In genomic region chr3:150495563-150496168, GRCh38 we compare ENCODE assay signal across 9 cellular contexts. TPM values are rescaled to one million over a fixed set of nuclear protein-coding genes. Genes with fewer than 3 reads are reported as not detected.
DNase-seq lines count a peak whose midpoint lies in the region; ATAC-seq, FAIRE-seq and TF ChIP-seq lines count a peak whose summit lies in the region.
"Had no signal": no experiment of that assay in that cellular context is flagged by ENCODE, and none has a peak within 500 bp of the region (broad histone marks: within the 10 kb centered on the region; RNA-seq: fewer than 3 reads in every experiment).

No MANE protein-coding gene starts in this region.

- no TSS peak for BruUV-seq in K562 (replicated peaks; lab: Mats Ljungman, UMichigan)

- no peak for TF ChIP-seq POLR2A in K562 (conservative IDR thresholded peaks at IDR 0.05)

- WGBS in GM23248 (ENCODE audit: low coverage in 1 of 2, low lambda C conversion rate in 2 of 2, missing lambda C conversion rate in 2 of 2), 2 experiments, result 0 to 8% methylated on average over 2 of the region's 2 CpGs
- WGBS in K562 (ENCODE audit: insufficient coverage, low coverage, missing lambda C conversion rate), result 6% methylated on average over 2 of the region's 2 CpGs

- CTCF ChIA-PET in K562 (lab: Yijun Ruan, JAX; ENCODE audit: low intra/inter-chr PET ratio), result interaction anchor here (0.5 to 2.3 kb wide), 9 partner anchors 82 to 529 kb away, joined by 3 to 26 read pairs (median 5); no protein-coding TSS in a partner anchor

- peak overlapping the region; percentile 58; the same call in 1 of the 2 replicates for H2AFZ ChIP-seq in GM23248
- H2AFZ ChIP-seq in K562 (ENCODE audit: low read depth, low read length), result peak overlapping the region; percentile 92

- intact Hi-C loops in K562 (cut with micrococcal nuclease) (loop anchor here (1.0 to 10.0 kb wide), 8 partner anchors 45 to 561 kb away; no protein-coding TSS in a partner anchor), tibial artery (cut with DNase I; ENCODE audit: low total_unique reads) (loop anchor here (2.0 to 5.0 kb wide), 3 partner anchors 85 to 268 kb away; no protein-coding TSS in a partner anchor)

- peak; percentile 65 for DNase-seq in GM23248
- DNase-seq in NCI-H460 (ENCODE audit: extremely low read depth, low read depth), result peak; percentile 37
- DNase-seq in K562 (ENCODE audit: extremely low read depth in 1 of 4, low spot score in 3 of 4), result peak; percentile 44 to 72 (median 50)
- no peak for DNase-seq in tibial artery
- DNase-seq in T1000 (lab: John Stamatoyannopoulos, UW), result no peak
- DNase-seq in effector memory CD4-positive, alpha-beta T cell, result no peak
- DNase-seq: left cardiac atrium had no signal

- H3F3A ChIP-seq in GM23248 (ENCODE audit: insufficient read depth), result peaks cover 4% of the 10 kb centered on the region; the same call in 1 of the 2 replicates

- in situ Hi-C loops in GM23248 (cut with MboI), result loop anchor here (5.0 kb wide), 1 partner anchor 268 kb away; no protein-coding TSS in a partner anchor
- in situ Hi-C loops in K562 (cut with MboI), result no loop called here

- TF ChIP-seq CTCF in C4-2B (conservative IDR thresholded peaks at IDR 0.05) (peak; percentile 90), K562 (IDR thresholded peaks at IDR 0.05 in 2 of 3, conservative IDR thresholded peaks at IDR 0.05 in 1 of 3; ENCODE audit: insufficient read depth in 2 of 3, low read depth in 1 of 3, low read length in 3 of 3) (peak; percentile 45 to 82 (median 64); a peak in 5 of 6 replicates), tibial artery (IDR thresholded peaks at IDR 0.05) (peak; percentile 75 to 80)

- FAIRE-seq in K562 (lab: Jason Lieb, UNC) (no peak), islet of Langerhans (lab: Jason Lieb, UNC) (peak; percentile 98)

- ATAC-seq in K562, result peak; percentile 81

- H4K20me1 ChIP-seq in GM23248 (ENCODE audit: insufficient read depth) (no peaks in the 10 kb centered on the region), K562 (replicated peaks; ENCODE audit: control insufficient read depth, insufficient read depth, low read length) (no peaks in the 10 kb centered on the region)

- H3K4me2 ChIP-seq in GM23248 (ENCODE audit: unreplicated experiment), result no peak overlapping the region
- no peak overlapping the region for H3K4me2 ChIP-seq in K562 (ENCODE audit: insufficient read depth, low read length)

- no peak overlapping the region for H3K4me3 ChIP-seq in GM23248
- no peak overlapping the region for H3K4me3 ChIP-seq in K562
- no peak overlapping the region for H3K4me3 ChIP-seq in tibial artery
- no peak overlapping the region for H3K4me3 ChIP-seq in effector memory CD4-positive, alpha-beta T cell (ENCODE audit: insufficient read depth, low read depth, low read length, poor library complexity, severe bottlenecking)

- H3K27ac ChIP-seq in C4-2B (no peak overlapping the region), GM23248 (no peak overlapping the region), K562 (ENCODE audit: extremely low read depth, low read depth, low read length) (peak overlapping the region; percentile 70; the same call in 1 of the 3 replicates), tibial artery (no peak overlapping the region)
- H3K27ac ChIP-seq in effector memory CD4-positive, alpha-beta T cell (ENCODE audit: insufficient read depth, low read length, poor library complexity, severe bottlenecking), result no peak overlapping the region

- peak; percentile 95 to 96 for TF ChIP-seq RAD21 in K562 (CRISPR knock-in tag; conservative IDR thresholded peaks at IDR 0.05 in 1 of 2, IDR thresholded peaks at IDR 0.05 in 1 of 2)

- H3K27me3 ChIP-seq in GM23248 (replicated peaks; ENCODE audit: insufficient read depth) (no peaks in the 10 kb centered on the region), K562 (ENCODE audit: control insufficient read depth in 2 of 2, insufficient read depth in 2 of 2, low read length in 2 of 2) (no peaks in the 10 kb centered on the region), tibial artery (no peaks in the 10 kb centered on the region)
- no peaks in the 10 kb centered on the region for H3K27me3 ChIP-seq in effector memory CD4-positive, alpha-beta T cell (replicated peaks; ENCODE audit: control insufficient read depth, insufficient read depth, low read length, poor library complexity, severe bottlenecking)

- H3K9me2 ChIP-seq in GM23248 (ENCODE audit: insufficient read depth), result no peaks in the 10 kb centered on the region

- no peaks in the 10 kb centered on the region for H3K9me3 ChIP-seq in GM23248 (ENCODE audit: low read depth)
- H3K9me3 ChIP-seq in K562 (replicated peaks; ENCODE audit: control insufficient read depth, insufficient read depth, low read depth, low read length), result peaks cover 3% of the 10 kb centered on the region; the same call in 1 of the 2 replicates
- no peaks in the 10 kb centered on the region for H3K9me3 ChIP-seq in tibial artery
- no peaks in the 10 kb centered on the region for H3K9me3 ChIP-seq in effector memory CD4-positive, alpha-beta T cell (ENCODE audit: control insufficient read depth, low read length)

- no peak overlapping the region for H3K9ac ChIP-seq in GM23248
- H3K9ac ChIP-seq in K562 (ENCODE audit: insufficient read depth in 1 of 2, low read depth in 2 of 2, low read length in 2 of 2), result no peak overlapping the region

- H3K36me3 ChIP-seq in GM23248 (ENCODE audit: low read depth) (no peaks in the 10 kb centered on the region), K562 (ENCODE audit: control insufficient read depth, insufficient read depth, low read length) (no peaks in the 10 kb centered on the region), tibial artery (no peaks in the 10 kb centered on the region)
- no peaks in the 10 kb centered on the region for H3K36me3 ChIP-seq in effector memory CD4-positive, alpha-beta T cell (ENCODE audit: control insufficient read depth, insufficient read depth, low read length)

- no peaks in the 10 kb centered on the region for H3K9me1 ChIP-seq in K562 (ENCODE audit: control insufficient read depth, insufficient read depth, low read length)

- TF ChIP-seq EP300 in K562 (IDR thresholded peaks at IDR 0.05; ENCODE audit: low read length), result no peak

- POLR2A ChIA-PET in K562 (lab: Yijun Ruan, JAX), result interaction anchor here (0.6 to 1.7 kb wide), 3 partner anchors 81 to 385 kb away, joined by 3 to 10 read pairs (median 4); partner anchors contain the start of gene TSC22D2

- peaks cover 16% of the 10 kb centered on the region for H3K4me1 ChIP-seq in GM23248 (ENCODE audit: insufficient read depth)
- peaks cover 0 to 26% of the 10 kb centered on the region in 2 experiments; a peak in 4 of 5 replicates for H3K4me1 ChIP-seq in K562 (replicated peaks in 1 of 2; ENCODE audit: control insufficient read depth in 2 of 2, insufficient read depth in 2 of 2, low read length in 2 of 2)
- no peaks in the 10 kb centered on the region for H3K4me1 ChIP-seq in tibial artery
- no peaks in the 10 kb centered on the region for H3K4me1 ChIP-seq in effector memory CD4-positive, alpha-beta T cell (ENCODE audit: control insufficient read depth, insufficient read depth, low read length, poor library complexity, severe bottlenecking)

- H3K79me2 ChIP-seq in GM23248 (ENCODE audit: insufficient read depth) (peaks cover 15% of the 10 kb centered on the region; the same call in 1 of the 2 replicates), K562 (ENCODE audit: control insufficient read depth, insufficient read depth, low read length) (no peaks in the 10 kb centered on the region)

RNA-seq across cellular contexts. Expression of gene SERP1, which starts 50.6 kb away (rescaled TPM):
- total RNA-seq in GM23248 (2014; rRNA removed; shearing (Covaris generic)), result 167 and 176 TPM in 2 replicates
- polyA plus RNA-seq in GM23248 (2016; fragmentation: Nextera tagmentation; extraction: Ambion mirVana) (190 and 194 TPM in 2 replicates), K562 (2011; rRNA removed) (122 and 142 TPM in 2 replicates), K562 (2014; fragmentation: Illumina TruSeq; extraction: Trizol) (85.2 and 94.4 TPM in 2 replicates), K562 (2014; fragmentation: Nextera tagmentation; extraction: Ambion mirVana) (10 to 100 TPM; 38.6 to 42.4 TPM), K562 (2014; rRNA removed) (190 and 246 TPM in 2 replicates)
- 144 and 167 TPM in 2 replicates for total RNA-seq in NCI-H460 (2014; rRNA removed; shearing (Covaris generic))
- polyA plus RNA-seq in NCI-H460 (2014; cell fraction: nucleus; rRNA removed), result 138 and 154 TPM in 2 replicates
- total RNA-seq in K562 (2011; cell fraction: chromatin; rRNA removed; ENCODE audit: low replicate concordance), result 47.1 and 59.9 TPM in 2 replicates
- total RNA-seq in K562 (2011; cell fraction: nucleolus; rRNA removed), result 50.2 and 53.3 TPM in 2 replicates
- 57.8 and 84.3 TPM in 2 replicates for total RNA-seq in K562 (2011; cell fraction: nucleoplasm; rRNA removed)
- total RNA-seq in K562 (2014; rRNA removed) (443 and 512 TPM in 2 replicates), K562 (2014; rRNA removed; fragmentation: Illumina TruSeq; extraction: Trizol) (121 and 129 TPM in 2 replicates), K562 (2015; rRNA removed; fragmentation: Illumina TruSeq; extraction: Trizol) (101 and 109 TPM in 2 replicates), K562 (2021) (147 TPM in 2 replicates)
- polyA plus RNA-seq in K562 (2011; cell fraction: cytosol; rRNA removed), result 93.1 and 259 TPM in 2 replicates
- 80.0 and 102 TPM in 2 replicates for polyA plus RNA-seq in K562 (2011; cell fraction: nucleus; rRNA removed)
- 134 and 164 TPM in 2 replicates for polyA plus RNA-seq in K562 (2012)
- 93.5 and 108 TPM in 2 replicates for polyA minus RNA-seq in K562 (2011; rRNA and poly(A)+ RNA removed)
- polyA minus RNA-seq in K562 (2011; cell fraction: cytosol; rRNA and poly(A)+ RNA removed), result 88.9 and 124 TPM in 2 replicates
- polyA minus RNA-seq in K562 (2011; cell fraction: nucleus; rRNA and poly(A)+ RNA removed), result 71.1 and 134 TPM in 2 replicates

RNA-seq across cellular contexts. Expression of gene EIF2A, which starts 50.9 kb away (rescaled TPM):
- 125 and 140 TPM in 2 replicates for total RNA-seq in GM23248 (2014; rRNA removed; shearing (Covaris generic))
- polyA plus RNA-seq in GM23248 (2016; fragmentation: Nextera tagmentation; extraction: Ambion mirVana), result 47.6 and 55.0 TPM in 2 replicates
- total RNA-seq in NCI-H460 (2014; rRNA removed; shearing (Covaris generic)), result 186 and 192 TPM in 2 replicates
- polyA plus RNA-seq in NCI-H460 (2014; cell fraction: nucleus; rRNA removed), result 102 and 160 TPM in 2 replicates
- 108 and 296 TPM in 2 replicates for total RNA-seq in K562 (2011; cell fraction: chromatin; rRNA removed; ENCODE audit: low replicate concordance)
- 44.5 and 67.6 TPM in 2 replicates for total RNA-seq in K562 (2011; cell fraction: nucleolus; rRNA removed)
- total RNA-seq in K562 (2011; cell fraction: nucleoplasm; rRNA removed), result 111 and 161 TPM in 2 replicates
- 99.8 and 168 TPM in 2 replicates for total RNA-seq in K562 (2014; rRNA removed)
- 178 and 206 TPM in 2 replicates for total RNA-seq in K562 (2014; rRNA removed; fragmentation: Illumina TruSeq; extraction: Trizol)
- total RNA-seq in K562 (2015; rRNA removed; fragmentation: Illumina TruSeq; extraction: Trizol), result 139 and 146 TPM in 2 replicates
- total RNA-seq in K562 (2021), result 106 and 115 TPM in 2 replicates
- 181 and 193 TPM in 2 replicates for polyA plus RNA-seq in K562 (2011; rRNA removed)
- polyA plus RNA-seq in K562 (2011; cell fraction: cytosol; rRNA removed), result 67.1 and 141 TPM in 2 replicates
- polyA plus RNA-seq in K562 (2011; cell fraction: nucleus; rRNA removed), result 51.4 and 121 TPM in 2 replicates
- polyA plus RNA-seq in K562 (2012), result 77.8 and 158 TPM in 2 replicates
- 158 and 192 TPM in 2 replicates for polyA plus RNA-seq in K562 (2014; fragmentation: Illumina TruSeq; extraction: Trizol)
- polyA plus RNA-seq in K562 (2014; fragmentation: Nextera tagmentation; extraction: Ambion mirVana), result 100 to 1,000 TPM; 130 to 172 TPM
- 129 and 166 TPM in 2 replicates for polyA plus RNA-seq in K562 (2014; rRNA removed)
- polyA minus RNA-seq in K562 (2011; rRNA and poly(A)+ RNA removed), result 237 and 320 TPM in 2 replicates
- 80.2 and 84.4 TPM in 2 replicates for polyA minus RNA-seq in K562 (2011; cell fraction: cytosol; rRNA and poly(A)+ RNA removed)
- 63.4 and 106 TPM in 2 replicates for polyA minus RNA-seq in K562 (2011; cell fraction: nucleus; rRNA and poly(A)+ RNA removed)

Comparison
In these comparisons a context has a peak if more than half of its experiments do, and no peak if none do; other contexts are left out.
1. DNase-seq: peak in GM23248 (single experiment), NCI-H460 (single experiment) and K562 (4 of 4); none in tibial artery (0 of 2), T1000 (single experiment) and effector memory CD4-positive, alpha-beta T cell (0 of 3).
2. Peak in every context shown above with its lines, with median percentiles within 50 percentile points of each other: CTCF ChIP-seq.